Comparison of ENCODE assay signal across 18 cellular contexts in genomic region chr11:108177570-108177969, GRCh38. TPM values are rescaled to one million over a fixed set of nuclear protein-coding genes. Genes with fewer than 3 reads are reported as not detected.
DNase-seq lines count a peak whose midpoint lies in the region; ATAC-seq and TF ChIP-seq lines count a peak whose summit lies in the region.
"Had no signal": no experiment of that assay in that cellular context is flagged by ENCODE, and none has a peak within 500 bp of the region (broad histone marks: within the 10 kb centered on the region; RNA-seq: fewer than 3 reads in every experiment).

No MANE protein-coding gene starts in this region.

- no peak for TF ChIP-seq CTCF in DOHH2 (IDR thresholded peaks at IDR 0.05; ENCODE audit: low read depth, low read length, poor library complexity, severe bottlenecking)
- no peak for TF ChIP-seq CTCF in liver (IDR thresholded peaks at IDR 0.05; ENCODE audit: low read depth, low read length, missing input control)

- H3K9ac ChIP-seq in liver (ENCODE audit: low read depth in 1 of 2, low read length in 2 of 2) (no peak overlapping the region), Karpas-422 (ENCODE audit: low read length) (no peak overlapping the region)
- H3K9ac ChIP-seq: BLaER1 had no signal

- H3K9me3 ChIP-seq in DOHH2 (ENCODE audit: control insufficient read depth, insufficient read depth, low read length): no peaks in the 10 kb centered on the region
- no peaks in the 10 kb centered on the region for H3K9me3 ChIP-seq in liver (ENCODE audit: control insufficient read depth in 4 of 4, low read length in 3 of 4)
- no peaks in the 10 kb centered on the region for H3K9me3 ChIP-seq in Karpas-422 (ENCODE audit: low read length)
- H3K9me3 ChIP-seq: BLaER1, HAP-1 had no signal

- H3K79me2 ChIP-seq in DOHH2 (ENCODE audit: control insufficient read depth, low read length) (0 out of 2 replicates have a peak, but pooled peaks cover 2% of the 10 kb centered on the region), Karpas-422 (ENCODE audit: low read length) (peaks cover 52% of the 10 kb centered on the region)

- H3K27ac ChIP-seq in DOHH2 (ENCODE audit: low read depth, low read length) (0 out of 2 replicates have a peak overlapping the region, but pooled peaks have one; percentile 57), liver (ENCODE audit: low read depth in 1 of 2, low read length in 2 of 2) (peak overlapping the region; percentile 17 to 20), Karpas-422 (ENCODE audit: low read length) (no peak overlapping the region)
- H3K27ac ChIP-seq: 22Rv1, BLaER1, C4-2B had no signal

- H3F3A ChIP-seq in DOHH2 (ENCODE audit: control insufficient read depth, insufficient read depth): peaks cover 12% of the 10 kb centered on the region; the same call in 1 of the 2 replicates

- H3K4me3 Mint-ChIP-seq in stimulated activated effector memory CD8-positive, alpha-beta T cell treated with anti-CD3 and anti-CD28 coated beads, Interleukin-12 subunit alpha, Interleukin-12 subunit beta, amount 100 ng/mL, for 72 hours: no peak overlapping the region
- H3K4me3 Mint-ChIP-seq: B cell; CD4-positive, CD25-positive, alpha-beta regulatory T cell; CD8-positive, alpha-beta memory T cell had no signal

- no peak overlapping the region for H2AFZ ChIP-seq in Karpas-422 (ENCODE audit: low read length)

- H3K27me3 ChIP-seq in DOHH2 (ENCODE audit: control insufficient read depth, low read length) (no peaks in the 10 kb centered on the region), liver (ENCODE audit: control insufficient read depth in 4 of 4, insufficient read depth in 4 of 4, low read length in 3 of 4) (no peaks in the 10 kb centered on the region), Karpas-422 (ENCODE audit: low read length) (no peaks in the 10 kb centered on the region)
- H3K27me3 ChIP-seq: BLaER1 had no signal

- H3K9me2 ChIP-seq in DOHH2 (replicated peaks; ENCODE audit: control insufficient read depth, low read length) (no peaks in the 10 kb centered on the region), Karpas-422 (replicated peaks; ENCODE audit: insufficient read depth, low read length) (no peaks in the 10 kb centered on the region)

- peak overlapping the region; percentile 13 for H3K27ac Mint-ChIP-seq in stimulated activated effector memory CD8-positive, alpha-beta T cell treated with anti-CD3 and anti-CD28 coated beads, Interleukin-12 subunit alpha, Interleukin-12 subunit beta, amount 100 ng/mL, for 72 hours
- H3K27ac Mint-ChIP-seq: B cell had no signal

- DNase-seq in left lobe of liver (ENCODE audit: low spot score): peak; percentile 58
- DNase-seq in stimulated activated effector memory CD8-positive, alpha-beta T cell treated with anti-CD3 and anti-CD28 coated beads, Interleukin-12 subunit alpha, Interleukin-12 subunit beta, amount 100 ng/mL, for 72 hours (ENCODE audit: low spot score in 2 of 2): no peak
- DNase-seq in mucosa of gallbladder (ENCODE audit: low spot score): no peak
- DNase-seq in Karpas-422: no peak
- no peak for DNase-seq in NCI-H2029 (lab: John Stamatoyannopoulos, UW)
- DNase-seq: CD4-positive, CD25-positive, alpha-beta regulatory T cell; CD8-positive, alpha-beta memory T cell; DMS 273 treated with DMSO at 0.1 percent for 48 hours; DMS53; DMS79 treated with DMSO at 0.1 percent for 48 hours; GOT3 had no signal

- H4K20me1 ChIP-seq in DOHH2 (ENCODE audit: control insufficient read depth, insufficient read depth, low read depth, low read length) (no peaks in the 10 kb centered on the region), Karpas-422 (ENCODE audit: insufficient read depth, low read depth, low read length) (no peaks in the 10 kb centered on the region)
- H4K20me1 ChIP-seq: BLaER1 had no signal

- no peaks in the 10 kb centered on the region for H3K4me1 Mint-ChIP-seq in stimulated activated effector memory CD8-positive, alpha-beta T cell treated with anti-CD3 and anti-CD28 coated beads, Interleukin-12 subunit alpha, Interleukin-12 subunit beta, amount 100 ng/mL, for 72 hours

- peaks cover 100% of the 10 kb centered on the region for H3K36me3 Mint-ChIP-seq in stimulated activated effector memory CD8-positive, alpha-beta T cell treated with anti-CD3 and anti-CD28 coated beads, Interleukin-12 subunit alpha, Interleukin-12 subunit beta, amount 100 ng/mL, for 72 hours

- peak; percentile 85 for ATAC-seq in left lobe of liver
- ATAC-seq in stimulated activated effector memory CD8-positive, alpha-beta T cell treated with anti-CD3 and anti-CD28 coated beads, Interleukin-12 subunit alpha, Interleukin-12 subunit beta, amount 100 ng/mL, for 72 hours: no peak

- H3K4me3 ChIP-seq in DOHH2 (ENCODE audit: low read length) (no peak overlapping the region), liver (ENCODE audit: low read depth in 1 of 3, low read length in 3 of 3) (no peak overlapping the region), Karpas-422 (ENCODE audit: low read length) (no peak overlapping the region)
- H3K4me3 ChIP-seq: BLaER1, HAP-1 had no signal

- H3K4me1 ChIP-seq in DOHH2 (ENCODE audit: control insufficient read depth, low read length) (peaks cover 45% of the 10 kb centered on the region), liver (ENCODE audit: control insufficient read depth in 4 of 4, insufficient read depth in 4 of 4, low read length in 3 of 4) (peaks cover 0 to 4% (median 0%) of the 10 kb centered on the region in 4 donors), Karpas-422 (ENCODE audit: low read length) (peaks cover 6% of the 10 kb centered on the region)
- H3K4me1 ChIP-seq: HAP-1 had no signal

- 65% methylated on average over 5 of the region's 5 CpGs for WGBS in liver

- H3K9me3 Mint-ChIP-seq in stimulated activated effector memory CD8-positive, alpha-beta T cell treated with anti-CD3 and anti-CD28 coated beads, Interleukin-12 subunit alpha, Interleukin-12 subunit beta, amount 100 ng/mL, for 72 hours: no peaks in the 10 kb centered on the region
- H3K9me3 Mint-ChIP-seq: CD8-positive, alpha-beta memory T cell had no signal

- peaks cover 87% of the 10 kb centered on the region for H3K36me3 ChIP-seq in DOHH2 (ENCODE audit: control insufficient read depth, low read length)
- peaks cover 0 to 22% (median 14%) of the 10 kb centered on the region in 4 donors for H3K36me3 ChIP-seq in liver (ENCODE audit: control insufficient read depth in 4 of 4, insufficient read depth in 3 of 4, low read depth in 1 of 4, low read length in 3 of 4)
- H3K36me3 ChIP-seq in Karpas-422 (ENCODE audit: insufficient read depth, low read length): peaks cover 86% of the 10 kb centered on the region

- H3K4me2 ChIP-seq in DOHH2 (ENCODE audit: low read length) (peak overlapping the region; percentile 28), Karpas-422 (ENCODE audit: low read depth, low read length, poor library complexity, severe bottlenecking) (no peak overlapping the region)
- H3K4me2 ChIP-seq: BLaER1 had no signal

- no peak for TF ChIP-seq RAD21 in liver (IDR thresholded peaks at IDR 0.05)

TF ChIP-seq in liver, 16 proteins besides CTCF, POLR2A, EP300 and RAD21 (continues in another document):
- TF ChIP-seq NR2F2 (IDR thresholded peaks at IDR 0.05) (peak; percentile 72), RXRA (IDR thresholded peaks at IDR 0.05) (peak; percentile 54 to 57), HNF4A (conservative IDR thresholded peaks at IDR 0.05) (peak; percentile 29 to 30), GABPA (IDR thresholded peaks at IDR 0.05 in 1 of 2, conservative IDR thresholded peaks at IDR 0.05 in 1 of 2) (no peak), ZBTB33 (IDR thresholded peaks at IDR 0.05) (no peak)

RNA-seq across cellular contexts. Expression of gene NPAT, which starts 44.9 kb away (rescaled TPM):
- 5.4 TPM for total RNA-seq in left lobe of liver
- total RNA-seq in liver: 10 to 100 TPM in 1 of 2 donors, 1 to 10 TPM in 1; 8.5 to 12.7 TPM
- polyA plus RNA-seq in liver: 1 to 10 TPM; 1.6 to 3.3 TPM
- 12.5 TPM for total RNA-seq in mucosa of gallbladder
- 42.5 and 77.1 TPM in 2 replicates for total RNA-seq in Karpas-422 (2014; rRNA removed; shearing (Covaris generic); ENCODE audit: low replicate concordance)

RNA-seq across cellular contexts. Expression of gene ATM, which starts 45.3 kb away (rescaled TPM):
- total RNA-seq in left lobe of liver (25.7 TPM), liver (10 to 100 TPM; 31.3 to 65.7 TPM), mucosa of gallbladder (68.1 TPM)
- polyA plus RNA-seq in liver: 10 to 100 TPM in 1 of 2 donors, 1 to 10 TPM in 1; 9.9 to 10.4 TPM
- 414 and 529 TPM in 2 replicates for total RNA-seq in Karpas-422 (2014; rRNA removed; shearing (Covaris generic); ENCODE audit: low replicate concordance)

RNA-seq across cellular contexts. Expression of gene ACAT1, which starts 56.2 kb away (rescaled TPM):
- 373 TPM for total RNA-seq in left lobe of liver
- 1,000 to 10,000 TPM in 1 of 2 donors, 10 to 100 TPM in 1; 99.8 to 1,048 TPM for total RNA-seq in liver
- 100 to 1,000 TPM; 545 to 605 TPM for polyA plus RNA-seq in liver
- 34.3 TPM for total RNA-seq in mucosa of gallbladder
- total RNA-seq in Karpas-422 (2014; rRNA removed; shearing (Covaris generic); ENCODE audit: low replicate concordance): 251 and 257 TPM in 2 replicates
